In the genomic region with DNA sequence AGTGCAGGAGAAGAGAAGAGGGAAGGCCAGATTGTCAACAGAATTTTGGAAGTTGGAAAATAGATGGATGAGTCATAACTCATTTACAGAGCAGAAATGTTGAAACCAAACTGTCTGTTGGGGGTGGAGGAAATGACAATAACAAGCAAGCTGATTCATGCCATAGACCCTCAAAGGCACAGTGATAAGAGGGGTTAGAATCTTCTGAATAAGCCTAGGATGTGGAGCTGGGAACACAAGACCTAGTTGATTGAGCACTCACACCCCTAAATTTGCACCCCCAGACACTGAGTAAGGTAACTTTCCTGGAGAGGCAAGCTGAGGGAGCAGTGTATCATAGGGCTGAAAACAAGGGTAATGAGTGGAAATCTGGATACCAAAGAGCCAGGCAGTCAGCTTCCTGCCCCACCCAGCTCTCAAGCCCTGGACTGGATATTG, we compare ENCODE assay signal across 12 cellular contexts.
DNase-seq lines count a peak whose midpoint lies in the region; ATAC-seq and TF ChIP-seq lines count a peak whose summit lies in the region.
"Had no signal": no experiment of that assay in that cellular context is flagged by ENCODE, and none has a peak within 500 bp of the region (broad histone marks: within the 10 kb centered on the region; RNA-seq: fewer than 3 reads in every experiment).

No MANE protein-coding gene starts in this region.

- no peak overlapping the region for H3K4ac ChIP-seq in trophoblast cell (ENCODE audit: low read depth, low read length)

- no peak overlapping the region for H2AFZ ChIP-seq in trophoblast cell (ENCODE audit: insufficient read depth, low read length, poor library complexity)

- H3K4me2 ChIP-seq in trophoblast cell (ENCODE audit: low read length), result no peak overlapping the region

- no peak for ATAC-seq in HG03571 (IDR thresholded peaks at IDR 0.05; ENCODE audit: unreplicated experiment)
- no peak for ATAC-seq in GM19035 (IDR thresholded peaks at IDR 0.05; ENCODE audit: unreplicated experiment)
- ATAC-seq: effector memory CD8-positive, alpha-beta T cell had no signal

- H3K18ac ChIP-seq in trophoblast cell (ENCODE audit: low read length), result no peak overlapping the region

- no peak overlapping the region for H2AK5ac ChIP-seq in trophoblast cell (ENCODE audit: low read length)

- H2BK12ac ChIP-seq in trophoblast cell (ENCODE audit: low read length), result peak overlapping the region; percentile 54

- H3K36me3 ChIP-seq in brain microvascular endothelial cell (replicated peaks) (no peaks in the 10 kb centered on the region), trophoblast cell (ENCODE audit: control insufficient read depth in 1 of 2, insufficient read depth in 2 of 2, low read length in 2 of 2) (no peaks in the 10 kb centered on the region)

- H3K9ac ChIP-seq in trophoblast cell (ENCODE audit: low read length), result no peak overlapping the region

- H3K79me1 ChIP-seq in trophoblast cell (ENCODE audit: low read length), result no peaks in the 10 kb centered on the region

- H3K27me3 ChIP-seq in brain microvascular endothelial cell (replicated peaks) (no peaks in the 10 kb centered on the region), trophoblast cell (ENCODE audit: insufficient read depth, low read length) (no peaks in the 10 kb centered on the region)

- H3K4me3 ChIP-seq in brain microvascular endothelial cell (ENCODE audit: low read depth, low read length) (no peak overlapping the region), trophoblast cell (ENCODE audit: low read depth, low read length) (no peak overlapping the region)

- H4K8ac ChIP-seq in trophoblast cell (ENCODE audit: low read depth, low read length), result peak overlapping the region; percentile 60

- H2BK5ac ChIP-seq in trophoblast cell (ENCODE audit: low read depth, low read length, poor library complexity), result peak overlapping the region; percentile 14

- H3K27ac ChIP-seq in brain microvascular endothelial cell (peak overlapping the region; percentile 78), trophoblast cell (ENCODE audit: low read depth, low read length) (no peak overlapping the region)

- H3K4me1 ChIP-seq in trophoblast cell (ENCODE audit: control insufficient read depth in 1 of 2, insufficient read depth in 2 of 2, low read length in 2 of 2), result peaks cover 2 to 3% of the 10 kb centered on the region in 2 experiments

- H2BK120ac ChIP-seq in trophoblast cell (ENCODE audit: insufficient read depth, low read length, poor library complexity), result no peak overlapping the region

- TF ChIP-seq CTCF in brain microvascular endothelial cell (IDR thresholded peaks at IDR 0.05; ENCODE audit: low read depth, low read length, missing control alignments), result no peak

- no peaks in the 10 kb centered on the region for H3K79me2 ChIP-seq in trophoblast cell (ENCODE audit: control insufficient read depth, insufficient read depth, low read length, poor library complexity)

- no peak overlapping the region for H3K14ac ChIP-seq in trophoblast cell (ENCODE audit: low read length)

- H3K9me3 ChIP-seq in trophoblast cell (ENCODE audit: insufficient read depth, low read depth, low read length), result no peaks in the 10 kb centered on the region

- DNase-seq in DMS53 (lab: John Stamatoyannopoulos, UW) (peak; percentile 47), DMS53 treated with DMSO at 0.1 percent for 48 hours (lab: John Stamatoyannopoulos, UW; ENCODE audit: unreplicated experiment) (no peak), NCI-H1694 treated with DMSO at 0.1 percent for 48 hours (lab: John Stamatoyannopoulos, UW) (peak; percentile 54), brain microvascular endothelial cell (peak; percentile 73), trophoblast cell (peak in 1 of 2 donors; percentile 4)
- no peak for DNase-seq in stimulated activated naive CD4-positive, alpha-beta T cell (lab: John Stamatoyannopoulos, UW)
- DNase-seq: 8988T; activated T-cell treated with anti-CD3 and anti-CD28 coated beads, Interleukin-2, amount 50 U/mL, for 24 hours; effector memory CD8-positive, alpha-beta T cell; H7 had no signal

- in situ Hi-C loops in brain microvascular endothelial cell (cut with HindIII; ENCODE audit: low pct_ligation_motif_present, low sequenced_read_pairs), result loop anchor here (25.0 kb wide), 1 partner anchor 152 kb away; a partner anchor contains a TSS

- H3K23ac ChIP-seq in trophoblast cell (ENCODE audit: low read length), result no peak overlapping the region

- H4K91ac ChIP-seq in trophoblast cell (ENCODE audit: low read depth, low read length), result peak overlapping the region; percentile 5

- no peak overlapping the region for H4K12ac ChIP-seq in trophoblast cell (ENCODE audit: low read depth, low read length)

Comparison
In these comparisons a context has a peak if more than half of its experiments do, and no peak if none do; other contexts are left out.
1. DNase-seq: peak in DMS53 (single experiment), NCI-H1694 treated with DMSO at 0.1 percent for 48 hours (single experiment) and brain microvascular endothelial cell (single experiment); none in DMS53 treated with DMSO at 0.1 percent for 48 hours (single experiment) and stimulated activated naive CD4-positive, alpha-beta T cell (0 of 6).